9 cellular contexts compared by ENCODE assay signal in genomic region chr5:59587489-59588337, GRCh38.
DNase-seq lines count a peak whose midpoint lies in the region; ATAC-seq and TF ChIP-seq lines count a peak whose summit lies in the region.
"Had no signal": no experiment of that assay in that cellular context is flagged by ENCODE, and none has a peak within 500 bp of the region (broad histone marks: within the 10 kb centered on the region; RNA-seq: fewer than 3 reads in every experiment).

No MANE protein-coding gene starts in this region.

- H2BK120ac ChIP-seq in trophoblast cell (ENCODE audit: insufficient read depth, low read length, poor library complexity), result no peak overlapping the region

- H3K4me1 ChIP-seq in KMS-11 (ENCODE audit: low read depth, poor library complexity, severe bottlenecking), result peaks cover 59% of the 10 kb centered on the region
- H3K4me1 ChIP-seq in cardiac muscle cell (ENCODE audit: low read depth), result peaks cover 20% of the 10 kb centered on the region
- H3K4me1 ChIP-seq in trophoblast cell (ENCODE audit: control insufficient read depth in 1 of 2, insufficient read depth in 2 of 2, low read length in 2 of 2), result no peaks in the 10 kb centered on the region

- no CpG with 5 or more reads among the region's 17 CpGs for WGBS in trophoblast cell (ENCODE audit: extremely low coverage, insufficient coverage, insufficient read length)

- H3K23ac ChIP-seq in trophoblast cell (ENCODE audit: low read length), result no peak overlapping the region

- H3K4me1 Mint-ChIP-seq in activated B cell treated with CpG ODN at 0.5 μM for 24 hours, result peaks cover 30% of the 10 kb centered on the region

- H3K9me3 ChIP-seq in cardiac muscle cell (ENCODE audit: low read depth) (no peaks in the 10 kb centered on the region), trophoblast cell (ENCODE audit: insufficient read depth, low read depth, low read length) (no peaks in the 10 kb centered on the region)

- H3K4me3 Mint-ChIP-seq in activated B cell treated with CpG ODN at 0.5 μM for 24 hours, result peak overlapping the region; percentile 28
- H3K4me3 Mint-ChIP-seq: activated naive CD8-positive, alpha-beta T cell had no signal

- H4K20me1 ChIP-seq in KMS-11 (ENCODE audit: insufficient read depth), result no peaks in the 10 kb centered on the region

- no peak for ATAC-seq in activated B cell treated with CpG ODN at 0.5 μM for 24 hours (ENCODE audit: low read depth)

- H2BK5ac ChIP-seq in trophoblast cell (ENCODE audit: low read depth, low read length, poor library complexity), result no peak overlapping the region

- no peak overlapping the region for H4K8ac ChIP-seq in trophoblast cell (ENCODE audit: low read depth, low read length)

- no peaks in the 10 kb centered on the region for H3K79me1 ChIP-seq in trophoblast cell (ENCODE audit: low read length)

- DNase-seq in AG08396 (ENCODE audit: low spot score), result peak; percentile 29
- DNase-seq in activated B cell treated with CpG ODN at 0.5 μM for 24 hours, result no peak
- peak; percentile 87 to 91 for DNase-seq in cardiac muscle cell (ENCODE audit: low read depth in 1 of 2, low spot score in 1 of 2)
- no peak for DNase-seq in trophoblast cell
- DNase-seq in CD1c-positive myeloid dendritic cell (ENCODE audit: extremely low spot score), result no peak
- no peak for DNase-seq in activated naive CD4-positive, alpha-beta T cell treated with anti-CD3 and anti-CD28 coated beads, Interleukin-2, amount 50 U/mL, for 16 hours
- no peak for DNase-seq in RWPE1 (ENCODE audit: low spot score)

- H4K12ac ChIP-seq in trophoblast cell (ENCODE audit: low read depth, low read length), result no peak overlapping the region

- H3K9me3 Mint-ChIP-seq in activated B cell treated with CpG ODN at 0.5 μM for 24 hours, result no peaks in the 10 kb centered on the region

- CTCF ChIA-PET in activated B cell treated with CpG ODN at 0.5 μM for 24 hours (lab: Charles Lee), result interaction anchor here (0.9 kb wide), 1 partner anchor 81 kb away, joined by 3 read pairs; no protein-coding TSS in a partner anchor
- CTCF ChIA-PET in RWPE1 (lab: Yijun Ruan, JAX), result interaction anchor here (0.5 kb wide), 1 partner anchor 82 kb away, joined by 3 read pairs; no protein-coding TSS in a partner anchor

- no peak overlapping the region for H3K14ac ChIP-seq in trophoblast cell (ENCODE audit: low read length)

- no peaks in the 10 kb centered on the region for H3K79me2 ChIP-seq in KMS-11 (ENCODE audit: insufficient read depth, low read depth)
- no peaks in the 10 kb centered on the region for H3K79me2 ChIP-seq in trophoblast cell (ENCODE audit: control insufficient read depth, insufficient read depth, low read length, poor library complexity)

- intact Hi-C loops in activated B cell treated with CpG ODN at 0.5 μM for 24 hours (cut with micrococcal nuclease), result no loop called here

- no peak overlapping the region for H2BK12ac ChIP-seq in trophoblast cell (ENCODE audit: low read length)

- no peak overlapping the region for H3K9ac ChIP-seq in KMS-11
- no peak overlapping the region for H3K9ac ChIP-seq in trophoblast cell (ENCODE audit: low read length)

- H4K91ac ChIP-seq in trophoblast cell (ENCODE audit: low read depth, low read length), result no peak overlapping the region

- TF ChIP-seq CTCF in KMS-11 (conservative IDR thresholded peaks at IDR 0.05; ENCODE audit: low read depth, low read length), result no peak
- no peak for TF ChIP-seq CTCF in activated B cell treated with CpG ODN at 0.5 μM for 24 hours (IDR thresholded peaks at IDR 0.05)
- TF ChIP-seq CTCF in cardiac muscle cell (IDR thresholded peaks at IDR 0.05; ENCODE audit: low read depth, low read length), result peak; percentile 44
- no peak for TF ChIP-seq CTCF in RWPE1 (conservative IDR thresholded peaks at IDR 0.05; ENCODE audit: low read depth)

- H3K18ac ChIP-seq in trophoblast cell (ENCODE audit: low read length), result no peak overlapping the region

- H2AFZ ChIP-seq in KMS-11 (ENCODE audit: low read depth) (no peak overlapping the region), trophoblast cell (ENCODE audit: insufficient read depth, low read length, poor library complexity) (no peak overlapping the region)

- POLR2A ChIA-PET in activated B cell treated with CpG ODN at 0.5 μM for 24 hours (lab: Charles Lee), result no interaction called here
- POLR2A ChIA-PET in RWPE1 (lab: Yijun Ruan, JAX; ENCODE audit: low non-redundant PET), result no interaction called here

- peak overlapping the region; percentile 85; the same call in 1 of the 2 replicates for H3K27ac ChIP-seq in KMS-11
- H3K27ac ChIP-seq in cardiac muscle cell, result no peak overlapping the region
- H3K27ac ChIP-seq in trophoblast cell (ENCODE audit: low read depth, low read length), result no peak overlapping the region
- no peak overlapping the region for H3K27ac ChIP-seq in RWPE1

- H3K4me3 ChIP-seq in KMS-11 (IDR thresholded peaks at IDR 0.05; ENCODE audit: insufficient read depth, low read depth, low read length), result no peak overlapping the region
- peak overlapping the region; percentile 22 for H3K4me3 ChIP-seq in cardiac muscle cell
- no peak overlapping the region for H3K4me3 ChIP-seq in trophoblast cell (ENCODE audit: low read depth, low read length)

- H3K27me3 Mint-ChIP-seq in activated B cell treated with CpG ODN at 0.5 μM for 24 hours, result peaks cover 5% of the 10 kb centered on the region

- H3K27me3 ChIP-seq in KMS-11 (ENCODE audit: insufficient read depth, low read depth) (no peaks in the 10 kb centered on the region), cardiac muscle cell (no peaks in the 10 kb centered on the region), trophoblast cell (ENCODE audit: insufficient read depth, low read length) (no peaks in the 10 kb centered on the region)

- no peak overlapping the region for H3K4ac ChIP-seq in trophoblast cell (ENCODE audit: low read depth, low read length)

- H3K36me3 Mint-ChIP-seq in activated B cell treated with CpG ODN at 0.5 μM for 24 hours (ENCODE audit: low read depth), result no peaks in the 10 kb centered on the region
- H3K36me3 Mint-ChIP-seq: activated naive CD8-positive, alpha-beta T cell had no signal

- no peak overlapping the region for H3K27ac Mint-ChIP-seq in activated B cell treated with CpG ODN at 0.5 μM for 24 hours
- H3K27ac Mint-ChIP-seq: activated naive CD8-positive, alpha-beta T cell had no signal

- no peaks in the 10 kb centered on the region for H3K36me3 ChIP-seq in KMS-11 (ENCODE audit: insufficient read depth)
- H3K36me3 ChIP-seq in cardiac muscle cell, result no peaks in the 10 kb centered on the region
- H3K36me3 ChIP-seq in trophoblast cell (ENCODE audit: control insufficient read depth in 1 of 2, insufficient read depth in 2 of 2, low read length in 2 of 2), result no peaks in the 10 kb centered on the region

- peak overlapping the region; percentile 81 for H3K4me2 ChIP-seq in KMS-11
- H3K4me2 ChIP-seq in trophoblast cell (ENCODE audit: low read length), result peak overlapping the region; percentile 21

- H2AK5ac ChIP-seq in trophoblast cell (ENCODE audit: low read length), result no peak overlapping the region

Comparison
In these comparisons a context has a peak if more than half of its experiments do, and no peak if none do; other contexts are left out.
1. DNase-seq: peak in AG08396 (single experiment) and cardiac muscle cell (2 of 2); none in activated B cell treated with CpG ODN at 0.5 μM for 24 hours (single experiment), trophoblast cell (0 of 2), CD1c-positive myeloid dendritic cell (single experiment), activated naive CD4-positive, alpha-beta T cell treated with anti-CD3 and anti-CD28 coated beads, Interleukin-2, amount 50 U/mL, for 16 hours (single experiment) and RWPE1 (single experiment).